19 cellular contexts compared by ENCODE assay signal in genomic region chr20:7629880-7630279, GRCh38.
"Had no signal": no experiment of that assay in that cellular context is flagged by ENCODE, and none has a peak within 500 bp of the region (broad histone marks: within the 10 kb centered on the region; RNA-seq: fewer than 3 reads in every experiment).

No MANE protein-coding gene starts in this region.

- DNase-seq: dorsolateral prefrontal cortex; effector CD8-positive, alpha-beta T cell; esophagus squamous epithelium; gastrocnemius medialis; heart right ventricle; hypothalamus; kidney glomerular epithelial cell; naive thymus-derived CD4-positive, alpha-beta T cell; nephron progenitor cell; stimulated activated CD4-positive, alpha-beta T cell treated with anti-CD3 and anti-CD28 coated beads, Interleukin-2, amount 100 ng/mL, for 24 hours; stimulated activated CD4-positive, alpha-beta T cell treated with anti-CD3 and anti-CD28 coated beads, Interleukin-4, amount 100 ng/mL, for 4 hours; stimulated activated naive B cell treated with anti-CD40 and anti-IgM and Interleukin-4, amounts not matched to agents 10 μg/mL and 1 μg/mL and 100 μg/mL, for 72 hours; stimulated activated naive CD8-positive, alpha-beta T cell treated with anti-CD3 and anti-CD28 coated beads, Interleukin-15, amount 100 ng/mL, for 72 hours; transverse colon had no signal

- H3K4me1 ChIP-seq: esophagus squamous epithelium, gastrocnemius medialis, transverse colon had no signal

- FAIRE-seq: islet of Langerhans had no signal

- H3K27ac Mint-ChIP-seq: naive thymus-derived CD4-positive, alpha-beta T cell; nephron progenitor cell; stimulated activated naive B cell treated with anti-CD40 and anti-IgM and Interleukin-4, amounts not matched to agents 10 μg/mL and 1 μg/mL and 100 μg/mL, for 72 hours; stimulated activated naive CD8-positive, alpha-beta T cell treated with anti-CD3 and anti-CD28 coated beads, Interleukin-15, amount 100 ng/mL, for 72 hours had no signal

- H3K9me3 Mint-ChIP-seq: nephron progenitor cell; stimulated activated naive B cell treated with anti-CD40 and anti-IgM and Interleukin-4, amounts not matched to agents 10 μg/mL and 1 μg/mL and 100 μg/mL, for 72 hours had no signal

- H3K4me1 Mint-ChIP-seq: naive thymus-derived CD4-positive, alpha-beta T cell; nephron progenitor cell; stimulated activated naive B cell treated with anti-CD40 and anti-IgM and Interleukin-4, amounts not matched to agents 10 μg/mL and 1 μg/mL and 100 μg/mL, for 72 hours; stimulated activated naive CD8-positive, alpha-beta T cell treated with anti-CD3 and anti-CD28 coated beads, Interleukin-15, amount 100 ng/mL, for 72 hours had no signal

- H3K36me3 ChIP-seq: esophagus squamous epithelium, gastrocnemius medialis, heart right ventricle, thoracic aorta, transverse colon had no signal

- H3K4me3 ChIP-seq: coronary artery, dorsolateral prefrontal cortex, esophagus squamous epithelium, gastrocnemius medialis, heart right ventricle, skin epidermis, thoracic aorta, transverse colon had no signal

- H3K9me3 ChIP-seq: esophagus squamous epithelium, gastrocnemius medialis, heart right ventricle, thoracic aorta, transverse colon had no signal

- H3K36me3 Mint-ChIP-seq: naive thymus-derived CD4-positive, alpha-beta T cell; stimulated activated naive B cell treated with anti-CD40 and anti-IgM and Interleukin-4, amounts not matched to agents 10 μg/mL and 1 μg/mL and 100 μg/mL, for 72 hours had no signal

- H3K4me3 Mint-ChIP-seq: naive thymus-derived CD4-positive, alpha-beta T cell; nephron progenitor cell; stimulated activated naive B cell treated with anti-CD40 and anti-IgM and Interleukin-4, amounts not matched to agents 10 μg/mL and 1 μg/mL and 100 μg/mL, for 72 hours; stimulated activated naive CD8-positive, alpha-beta T cell treated with anti-CD3 and anti-CD28 coated beads, Interleukin-15, amount 100 ng/mL, for 72 hours had no signal

- H3K27me3 ChIP-seq: dorsolateral prefrontal cortex, esophagus squamous epithelium, gastrocnemius medialis, heart right ventricle, transverse colon had no signal

- H3K27me3 Mint-ChIP-seq: naive thymus-derived CD4-positive, alpha-beta T cell; stimulated activated naive B cell treated with anti-CD40 and anti-IgM and Interleukin-4, amounts not matched to agents 10 μg/mL and 1 μg/mL and 100 μg/mL, for 72 hours; stimulated activated naive CD8-positive, alpha-beta T cell treated with anti-CD3 and anti-CD28 coated beads, Interleukin-15, amount 100 ng/mL, for 72 hours had no signal

- H3K27ac ChIP-seq: coronary artery, dorsolateral prefrontal cortex, esophagus squamous epithelium, gastrocnemius medialis, heart right ventricle, skin epidermis, thoracic aorta, transverse colon had no signal

- ATAC-seq: gastrocnemius medialis; heart right ventricle; naive thymus-derived CD4-positive, alpha-beta T cell; sciatic nerve; stimulated activated naive B cell treated with anti-CD40 and anti-IgM and Interleukin-4, amounts not matched to agents 10 μg/mL and 1 μg/mL and 100 μg/mL, for 72 hours; stimulated activated naive CD8-positive, alpha-beta T cell treated with anti-CD3 and anti-CD28 coated beads, Interleukin-15, amount 100 ng/mL, for 72 hours had no signal
